ENCODE assay signal across 1 cellular context in genomic region chr10:6108631-6109443, GRCh38.
TF ChIP-seq lines count a peak whose summit lies in the region.

No MANE protein-coding gene starts in this region.

TF ChIP-seq in GM23338, 12 proteins besides CTCF, POLR2A, EP300 and RAD21 (continued from another document):
- TF ChIP-seq ZNF462 (CRISPR knock-in tag; IDR thresholded peaks at IDR 0.05) = no peak
- no peak for TF ChIP-seq EZH2 (IDR thresholded peaks at IDR 0.05; ENCODE audit: low read depth, unreplicated experiment)
